16 cellular contexts compared by ENCODE assay signal in the genomic region with DNA sequence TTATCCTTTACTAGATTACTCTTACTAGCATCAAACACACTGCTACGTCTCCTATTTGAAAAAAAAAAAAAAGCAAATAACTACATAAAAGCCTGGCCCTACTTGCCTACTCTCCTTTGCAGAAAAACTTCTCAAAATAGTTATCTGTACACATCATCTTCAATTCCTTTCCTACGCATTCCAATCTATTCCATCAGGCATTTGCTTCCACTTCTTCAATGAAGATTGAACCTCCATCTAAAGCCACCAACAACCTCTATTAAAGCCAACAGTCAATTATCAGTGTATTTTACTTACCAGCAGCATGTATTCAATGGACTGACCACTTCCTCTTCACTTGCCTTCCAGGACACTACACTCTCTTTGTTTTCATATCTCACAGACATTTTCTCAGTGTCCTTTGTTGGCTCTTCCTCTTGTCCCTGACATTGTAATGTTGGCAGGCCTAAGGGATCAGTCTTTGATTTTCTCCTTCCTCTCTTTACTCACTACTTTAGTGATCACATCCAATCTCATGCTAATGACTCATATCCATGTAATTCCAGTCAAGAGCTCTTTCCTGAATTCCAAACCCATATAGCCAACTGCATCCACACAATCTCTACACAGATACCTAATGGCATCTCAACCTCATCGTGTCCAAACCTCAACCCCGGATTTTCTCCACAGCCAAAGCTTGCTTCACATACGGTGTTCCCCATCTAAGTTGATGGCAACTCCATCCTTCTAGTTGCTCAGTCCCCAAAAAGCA.
DNase-seq lines count a peak whose midpoint lies in the region; ATAC-seq, FAIRE-seq and TF ChIP-seq lines count a peak whose summit lies in the region.
"Had no signal": no experiment of that assay in that cellular context is flagged by ENCODE, and none has a peak within 500 bp of the region (broad histone marks: within the 10 kb centered on the region; RNA-seq: fewer than 3 reads in every experiment).

No MANE protein-coding gene starts in this region.

- no peak overlapping the region for H3K4me2 ChIP-seq in endothelial cell of umbilical vein (ENCODE audit: insufficient read depth, low read length)

- H3K36me3 ChIP-seq in endothelial cell of umbilical vein (ENCODE audit: control insufficient read depth in 2 of 2, extremely low read depth in 1 of 2, insufficient read depth in 2 of 2, low read length in 2 of 2), result no peaks in the 10 kb centered on the region
- no peaks in the 10 kb centered on the region for H3K36me3 ChIP-seq in mesodermal cell (ENCODE audit: control insufficient read depth, insufficient read depth, low read length)
- H3K36me3 ChIP-seq: BE2C, colonic mucosa, prostate gland had no signal

- POLR2A ChIA-PET in endothelial cell of umbilical vein (lab: Charles Lee), result no interaction called here

- TF ChIP-seq POLR2A in endothelial cell of umbilical vein (IDR thresholded peaks at IDR 0.05; ENCODE audit: low read depth, low read length), result no peak

- no peaks in the 10 kb centered on the region for H3K4me1 ChIP-seq in endothelial cell of umbilical vein (ENCODE audit: control insufficient read depth, extremely low read depth, insufficient read depth, low read length)
- H3K4me1 ChIP-seq in mesodermal cell (ENCODE audit: control insufficient read depth, insufficient read depth, low read length, poor library complexity, severe bottlenecking), result peaks cover 15% of the 10 kb centered on the region
- H3K4me1 ChIP-seq: BE2C, colonic mucosa, prostate gland had no signal

- no peak overlapping the region for H2AFZ ChIP-seq in endothelial cell of umbilical vein (ENCODE audit: low read depth, low read length)

- CTCF ChIA-PET in endothelial cell of umbilical vein (lab: Charles Lee), result no interaction called here

- BruUV-seq in endothelial cell of umbilical vein (replicated peaks; lab: Mats Ljungman, UMichigan), result no TSS peak

- WGBS in mesodermal cell (ENCODE audit: insufficient coverage in 2 of 2), 2 experiments, result 89 to 97% methylated on average over 4 of the region's 5 CpGs

- H3K9ac ChIP-seq in endothelial cell of umbilical vein (replicated peaks; ENCODE audit: extremely low read depth, insufficient read depth, low read length), result no peak overlapping the region

- FAIRE-seq in endothelial cell of umbilical vein (lab: Jason Lieb, UNC), result no peak
- FAIRE-seq: G401.6, H1 had no signal

- no peaks in the 10 kb centered on the region for H3K9me3 ChIP-seq in endothelial cell of umbilical vein (replicated peaks; ENCODE audit: control insufficient read depth, insufficient read depth, low read length)
- H3K9me3 ChIP-seq in mesodermal cell (ENCODE audit: control insufficient read depth, low read length), result no peaks in the 10 kb centered on the region
- H3K9me3 ChIP-seq: BE2C, colonic mucosa, mucosa of descending colon, prostate gland had no signal

- ATAC-seq in HG03378 (IDR thresholded peaks at IDR 0.05; ENCODE audit: unreplicated experiment), result no peak
- ATAC-seq in GM18858 (IDR thresholded peaks at IDR 0.05; ENCODE audit: unreplicated experiment), result no peak
- ATAC-seq in GM21528 (IDR thresholded peaks at IDR 0.05; ENCODE audit: low FRiP score, unreplicated experiment), result no peak
- ATAC-seq: mucosa of descending colon had no signal

- no peaks in the 10 kb centered on the region for H4K20me1 ChIP-seq in endothelial cell of umbilical vein (replicated peaks; ENCODE audit: control insufficient read depth, extremely low read depth, insufficient read depth, low read length)

- no peaks in the 10 kb centered on the region for H3K27me3 ChIP-seq in endothelial cell of umbilical vein (ENCODE audit: control insufficient read depth in 2 of 2, insufficient read depth in 2 of 2, low read length in 2 of 2)
- H3K27me3 ChIP-seq: BE2C, colonic mucosa had no signal

- intact Hi-C loops in endothelial cell of umbilical vein (cut with micrococcal nuclease) (no loop called here), posterior vena cava (cut with DNase I) (no loop called here)

- H3K4me3 ChIP-seq in endothelial cell of umbilical vein (replicated peaks in 1 of 3; ENCODE audit: insufficient read depth in 1 of 3, low read depth in 1 of 3, low read length in 3 of 3) (no peak overlapping the region), mesodermal cell (ENCODE audit: extremely low read depth, insufficient read depth, low read length, poor library complexity, severe bottlenecking) (no peak overlapping the region)
- H3K4me3 ChIP-seq: colonic mucosa, mucosa of descending colon, prostate gland had no signal

- dilution Hi-C loops in endothelial cell of umbilical vein (cut with MboI; ENCODE audit: extremely low pct_ligation_motif_present, low sequenced_read_pairs), result no loop called here

- TF ChIP-seq CTCF in endothelial cell of umbilical vein (IDR thresholded peaks at IDR 0.05; ENCODE audit: extremely low read depth in 1 of 2, insufficient read depth in 1 of 2, low read depth in 1 of 2, low read length in 2 of 2), result no peak

- H3K79me2 ChIP-seq in endothelial cell of umbilical vein (ENCODE audit: control insufficient read depth, insufficient read depth, low read length), result no peaks in the 10 kb centered on the region

- H3K27ac ChIP-seq in endothelial cell of umbilical vein (ENCODE audit: insufficient read depth, low read depth, low read length) (no peak overlapping the region), mesodermal cell (ENCODE audit: low read depth, low read length, severe bottlenecking) (peak overlapping the region; percentile 87)
- H3K27ac ChIP-seq: colonic mucosa, prostate gland had no signal

- H3K9me1 ChIP-seq in endothelial cell of umbilical vein (replicated peaks; ENCODE audit: control insufficient read depth, extremely low read depth, insufficient read depth, low read length), result no peaks in the 10 kb centered on the region

- peak; percentile 65 for DNase-seq in DMS53 (lab: John Stamatoyannopoulos, UW)
- peak; percentile 84 for DNase-seq in NCI-H226
- DNase-seq in endothelial cell of umbilical vein (ENCODE audit: low read depth, low spot score), result no peak
- no peak for DNase-seq in posterior vena cava (ENCODE audit: low spot score)
- DNase-seq: BE2C; colonic mucosa; MM.1S; mucosa of descending colon; stimulated activated CD4-positive, alpha-beta T cell treated with anti-CD3 and anti-CD28 coated beads, Interleukin-2, amount 100 ng/mL, for 48 hours had no signal

TF ChIP-seq in endothelial cell of umbilical vein, 7 proteins besides CTCF, POLR2A, EP300 and RAD21:
- TF ChIP-seq POLR2AphosphoS5 (IDR thresholded peaks at IDR 0.05; ENCODE audit: insufficient read depth, low read depth, low read length) (no peak), FOS (IDR thresholded peaks at IDR 0.05; ENCODE audit: borderline replicate concordance, insufficient read depth, low read length) (peak; percentile 10)
TF ChIP-seq in endothelial cell of umbilical vein: peak in this region for 1.

Comparison
In these comparisons a context has a peak if more than half of its experiments do, and no peak if none do; other contexts are left out.
1. DNase-seq: peak in DMS53 (single experiment) and NCI-H226 (single experiment); none in endothelial cell of umbilical vein (single experiment) and posterior vena cava (single experiment).